In genomic region chr1:155073377-155074272, GRCh38 we compare ENCODE assay signal across 23 cellular contexts. TPM values are rescaled to one million over a fixed set of nuclear protein-coding genes. Genes with fewer than 3 reads are reported as not detected.
DNase-seq lines count a peak whose midpoint lies in the region; ATAC-seq and TF ChIP-seq lines count a peak whose summit lies in the region.
"Had no signal": no experiment of that assay in that cellular context is flagged by ENCODE, and none has a peak within 500 bp of the region (broad histone marks: within the 10 kb centered on the region; RNA-seq: fewer than 3 reads in every experiment).

No MANE protein-coding gene starts in this region.

- CTCF ChIA-PET in activated CD4-positive, alpha-beta T cell treated with anti-CD3 and anti-CD28 coated beads, Interleukin-2, amount 10 ng/mL, durations not matched to agents 7 days and 5 days (lab: Charles Lee) = interaction anchor here (0.8 to 3.3 kb wide), 5 partner anchors 10 to 22 kb away, joined by 3 to 24 read pairs (median 6); partner anchors contain the start of gene ADAM15
- CTCF ChIA-PET in activated CD4-positive, alpha-beta memory T cell treated with anti-CD3 and anti-CD28 coated beads, Interleukin-2, amount 10 ng/mL, durations not matched to agents 7 days and 5 days (lab: Charles Lee) = interaction anchor here (0.7 to 4.0 kb wide), 4 partner anchors 11 to 18 kb away, joined by 3 to 32 read pairs (median 4); no protein-coding TSS in a partner anchor
- CTCF ChIA-PET in CD4-positive, alpha-beta T cell (lab: Charles Lee) = interaction anchor here (0.6 to 1.5 kb wide), 2 partner anchors 12 to 89 kb away, joined by 5 to 6 read pairs; no protein-coding TSS in a partner anchor

- H3K27ac ChIP-seq in CD4-positive, alpha-beta T cell (ENCODE audit: low read depth, low read length) = no peak overlapping the region
- H3K27ac ChIP-seq: KMS-11, lower lobe of right lung had no signal

- no peaks in the 10 kb centered on the region for H3K27me3 ChIP-seq in CD4-positive, alpha-beta T cell (ENCODE audit: control insufficient read depth, insufficient read depth, low read length)

- DNase-seq in activated CD4-positive, alpha-beta T cell treated with anti-CD3 and anti-CD28 coated beads, Interleukin-2, amount 10 ng/mL, durations not matched to agents 7 days and 5 days = peak; percentile 58
- DNase-seq in activated CD4-positive, alpha-beta T cell treated with anti-CD3 and anti-CD28 coated beads, Interleukin-2, amount 50 U/mL, for 48 hours = no peak
- peak; percentile 83 for DNase-seq in Jurkat, Clone E6-1 (ENCODE audit: low read depth, low spot score)
- peak; percentile 53 for DNase-seq in activated CD4-positive, alpha-beta memory T cell treated with anti-CD3 and anti-CD28 coated beads, Interleukin-2, amount 10 ng/mL, durations not matched to agents 7 days and 5 days
- DNase-seq in sciatic nerve (ENCODE audit: low spot score) = peak; percentile 46
- no peak for DNase-seq in C1 segment of cervical spinal cord (lab: John Stamatoyannopoulos, UW)
- no peak for DNase-seq in CD4-positive, alpha-beta T cell
- DNase-seq: activated naive CD4-positive, alpha-beta T cell treated with anti-CD3 and anti-CD28 coated beads, Interleukin-2, amount 50 U/mL, for 16 hours; GF-D8; glutamatergic neuron; lower lobe of right lung; naive B cell; NCI-H1436 treated with DMSO at 0.1 percent for 48 hours; stimulated activated CD4-positive, alpha-beta T cell treated with anti-CD3 and anti-CD28 coated beads, Interleukin-12 subunit alpha, Interleukin-12 subunit beta, amount 100 ng/mL, for 4 hours had no signal

- no peak overlapping the region for H3K4me3 ChIP-seq in Jurkat, Clone E6-1 (ENCODE audit: low read length)
- H3K4me3 ChIP-seq: lower lobe of right lung had no signal

- no peak for TF ChIP-seq CTCF in CD4-positive, alpha-beta T cell (IDR thresholded peaks at IDR 0.05)

- no peak for ATAC-seq in sciatic nerve
- ATAC-seq in GM21528 (IDR thresholded peaks at IDR 0.05; ENCODE audit: low FRiP score, unreplicated experiment) = no peak
- ATAC-seq in CD4-positive, alpha-beta T cell (ENCODE audit: poor library complexity) = no peak
- ATAC-seq: lower lobe of right lung, SK-N-SH treated with all-trans-retinoic acid at 6 μM for 48 hours had no signal

- intact Hi-C loops in sciatic nerve (cut with DNase I) = no loop called here
- intact Hi-C loops in CD4-positive, alpha-beta T cell (cut with DNase I, micrococcal nuclease) = no loop called here

- peak overlapping the region; percentile 58 for H3K27ac Mint-ChIP-seq in activated CD4-positive, alpha-beta T cell treated with anti-CD3 and anti-CD28 coated beads, Interleukin-2, amount 10 ng/mL, durations not matched to agents 7 days and 5 days
- peak overlapping the region; percentile 46 for H3K27ac Mint-ChIP-seq in activated CD4-positive, alpha-beta memory T cell treated with anti-CD3 and anti-CD28 coated beads, Interleukin-2, amount 10 ng/mL, durations not matched to agents 7 days and 5 days
- no peak overlapping the region for H3K27ac Mint-ChIP-seq in CD4-positive, alpha-beta T cell
- H3K27ac Mint-ChIP-seq: stimulated activated naive CD8-positive, alpha-beta T cell treated with anti-CD3 and anti-CD28 coated beads, Interleukin-15, Interleukin-2, amounts not matched to agents 100 ng/mL and 50 ng/mL, for 24 hours had no signal

- no peak overlapping the region for H3K4me3 Mint-ChIP-seq in activated CD4-positive, alpha-beta T cell treated with anti-CD3 and anti-CD28 coated beads, Interleukin-2, amount 10 ng/mL, durations not matched to agents 7 days and 5 days
- no peak overlapping the region for H3K4me3 Mint-ChIP-seq in activated CD4-positive, alpha-beta memory T cell treated with anti-CD3 and anti-CD28 coated beads, Interleukin-2, amount 10 ng/mL, durations not matched to agents 7 days and 5 days
- H3K4me3 Mint-ChIP-seq in CD4-positive, alpha-beta T cell = no peak overlapping the region
- H3K4me3 Mint-ChIP-seq: stimulated activated naive CD8-positive, alpha-beta T cell treated with anti-CD3 and anti-CD28 coated beads, Interleukin-15, Interleukin-2, amounts not matched to agents 100 ng/mL and 50 ng/mL, for 24 hours had no signal

- H3K27me3 Mint-ChIP-seq in activated CD4-positive, alpha-beta T cell treated with anti-CD3 and anti-CD28 coated beads, Interleukin-2, amount 10 ng/mL, durations not matched to agents 7 days and 5 days = peaks cover 17% of the 10 kb centered on the region
- peaks cover 23% of the 10 kb centered on the region for H3K27me3 Mint-ChIP-seq in activated CD4-positive, alpha-beta memory T cell treated with anti-CD3 and anti-CD28 coated beads, Interleukin-2, amount 10 ng/mL, durations not matched to agents 7 days and 5 days
- H3K27me3 Mint-ChIP-seq in CD4-positive, alpha-beta T cell = no peaks in the 10 kb centered on the region

- H3K9me3 Mint-ChIP-seq in activated CD4-positive, alpha-beta T cell treated with anti-CD3 and anti-CD28 coated beads, Interleukin-2, amount 10 ng/mL, durations not matched to agents 7 days and 5 days = no peaks in the 10 kb centered on the region
- no peaks in the 10 kb centered on the region for H3K9me3 Mint-ChIP-seq in activated CD4-positive, alpha-beta memory T cell treated with anti-CD3 and anti-CD28 coated beads, Interleukin-2, amount 10 ng/mL, durations not matched to agents 7 days and 5 days
- no peaks in the 10 kb centered on the region for H3K9me3 Mint-ChIP-seq in CD4-positive, alpha-beta T cell
- H3K9me3 Mint-ChIP-seq: naive B cell; stimulated activated naive CD8-positive, alpha-beta T cell treated with anti-CD3 and anti-CD28 coated beads, Interleukin-15, Interleukin-2, amounts not matched to agents 100 ng/mL and 50 ng/mL, for 24 hours had no signal

- H3K9me3 ChIP-seq in CD4-positive, alpha-beta T cell (ENCODE audit: control insufficient read depth, low read length) = no peaks in the 10 kb centered on the region
- H3K9me3 ChIP-seq: lower lobe of right lung had no signal

- POLR2A ChIA-PET in activated CD4-positive, alpha-beta T cell treated with anti-CD3 and anti-CD28 coated beads, Interleukin-2, amount 10 ng/mL, durations not matched to agents 7 days and 5 days (lab: Charles Lee) = no interaction called here
- POLR2A ChIA-PET in activated CD4-positive, alpha-beta memory T cell treated with anti-CD3 and anti-CD28 coated beads, Interleukin-2, amount 10 ng/mL, durations not matched to agents 7 days and 5 days (lab: Charles Lee) = interaction anchor here (1.0 kb wide), 1 partner anchor 12 kb away, joined by 3 read pairs; no protein-coding TSS in a partner anchor
- POLR2A ChIA-PET in CD4-positive, alpha-beta T cell (lab: Charles Lee) = no interaction called here

- H3K4me1 Mint-ChIP-seq in activated CD4-positive, alpha-beta T cell treated with anti-CD3 and anti-CD28 coated beads, Interleukin-2, amount 10 ng/mL, durations not matched to agents 7 days and 5 days = peaks cover 69% of the 10 kb centered on the region
- H3K4me1 Mint-ChIP-seq in activated CD4-positive, alpha-beta memory T cell treated with anti-CD3 and anti-CD28 coated beads, Interleukin-2, amount 10 ng/mL, durations not matched to agents 7 days and 5 days = peaks cover 48% of the 10 kb centered on the region
- peaks cover 46% of the 10 kb centered on the region for H3K4me1 Mint-ChIP-seq in CD4-positive, alpha-beta T cell (ENCODE audit: low read depth)

- H3K36me3 Mint-ChIP-seq in activated CD4-positive, alpha-beta T cell treated with anti-CD3 and anti-CD28 coated beads, Interleukin-2, amount 10 ng/mL, durations not matched to agents 7 days and 5 days (ENCODE audit: low read depth) = peaks cover 7% of the 10 kb centered on the region
- peaks cover 3% of the 10 kb centered on the region for H3K36me3 Mint-ChIP-seq in activated CD4-positive, alpha-beta memory T cell treated with anti-CD3 and anti-CD28 coated beads, Interleukin-2, amount 10 ng/mL, durations not matched to agents 7 days and 5 days (ENCODE audit: low read depth)
- H3K36me3 Mint-ChIP-seq in CD4-positive, alpha-beta T cell (ENCODE audit: low read depth) = peaks cover 4% of the 10 kb centered on the region
- H3K36me3 Mint-ChIP-seq: naive B cell had no signal

RNA-seq across cellular contexts. Expression of gene EFNA3, which starts 5.0 kb away (rescaled TPM):
- total RNA-seq in activated CD4-positive, alpha-beta T cell treated with anti-CD3 and anti-CD28 coated beads, Interleukin-2, amount 10 ng/mL, durations not matched to agents 7 days and 5 days = 1 to 10 TPM; 2.3 to 2.7 TPM
- 10.9 TPM for polyA plus RNA-seq in Jurkat, Clone E6-1 (2012; ENCODE audit: insufficient read depth, insufficient read length)
- total RNA-seq in activated CD4-positive, alpha-beta memory T cell treated with anti-CD3 and anti-CD28 coated beads, Interleukin-2, amount 10 ng/mL, durations not matched to agents 7 days and 5 days = 1 to 10 TPM; 3.9 to 4.9 TPM
- 2.4 TPM for total RNA-seq in sciatic nerve
- total RNA-seq in CD4-positive, alpha-beta T cell = under 1 TPM; 0.22 to 0.47 TPM

RNA-seq across cellular contexts. Expression of gene EFNA4, which starts 10.1 kb away (rescaled TPM):
- 1 to 10 TPM; 8.2 to 8.3 TPM for total RNA-seq in activated CD4-positive, alpha-beta T cell treated with anti-CD3 and anti-CD28 coated beads, Interleukin-2, amount 10 ng/mL, durations not matched to agents 7 days and 5 days
- 21.1 TPM for polyA plus RNA-seq in Jurkat, Clone E6-1 (2012; ENCODE audit: insufficient read depth, insufficient read length)
- 1 to 10 TPM; 6.6 to 8.5 TPM for total RNA-seq in activated CD4-positive, alpha-beta memory T cell treated with anti-CD3 and anti-CD28 coated beads, Interleukin-2, amount 10 ng/mL, durations not matched to agents 7 days and 5 days
- 3.1 TPM for total RNA-seq in sciatic nerve
- 1 to 10 TPM; 2.4 to 3.3 TPM for total RNA-seq in CD4-positive, alpha-beta T cell

RNA-seq across cellular contexts. Expression of gene ADAM15, which starts 22.5 kb away (rescaled TPM):
- total RNA-seq in activated CD4-positive, alpha-beta T cell treated with anti-CD3 and anti-CD28 coated beads, Interleukin-2, amount 10 ng/mL, durations not matched to agents 7 days and 5 days = 10 to 100 TPM; 40.2 to 45.0 TPM
- polyA plus RNA-seq in Jurkat, Clone E6-1 (2012; ENCODE audit: insufficient read depth, insufficient read length) = 41.8 TPM
- total RNA-seq in activated CD4-positive, alpha-beta memory T cell treated with anti-CD3 and anti-CD28 coated beads, Interleukin-2, amount 10 ng/mL, durations not matched to agents 7 days and 5 days = 10 to 100 TPM; 73.9 to 76.4 TPM
- total RNA-seq in sciatic nerve = 147 TPM
- total RNA-seq in CD4-positive, alpha-beta T cell = 10 to 100 TPM; 17.2 to 20.1 TPM

RNA-seq across cellular contexts. Expression of gene DCST1, which starts 40.0 kb away (rescaled TPM):
- total RNA-seq in activated CD4-positive, alpha-beta T cell treated with anti-CD3 and anti-CD28 coated beads, Interleukin-2, amount 10 ng/mL, durations not matched to agents 7 days and 5 days = not detected
- not detected for polyA plus RNA-seq in Jurkat, Clone E6-1 (2012; ENCODE audit: insufficient read depth, insufficient read length)
- total RNA-seq in activated CD4-positive, alpha-beta memory T cell treated with anti-CD3 and anti-CD28 coated beads, Interleukin-2, amount 10 ng/mL, durations not matched to agents 7 days and 5 days = not detected
- total RNA-seq in sciatic nerve = 0.31 TPM
- under 1 TPM; 0.33 to 0.39 TPM for total RNA-seq in CD4-positive, alpha-beta T cell
- total RNA-seq: dermis microvascular lymphatic vessel endothelial cell, H4, lower lobe of right lung, NCI-H460, posterior vena cava, urinary bladder had no signal
- polyA plus RNA-seq: urinary bladder had no signal

RNA-seq across cellular contexts. Expression of gene DCST2, which starts 40.0 kb away (rescaled TPM):
- total RNA-seq in activated CD4-positive, alpha-beta T cell treated with anti-CD3 and anti-CD28 coated beads, Interleukin-2, amount 10 ng/mL, durations not matched to agents 7 days and 5 days = under 1 TPM; 0.50 to 0.73 TPM
- not detected for polyA plus RNA-seq in Jurkat, Clone E6-1 (2012; ENCODE audit: insufficient read depth, insufficient read length)
- total RNA-seq in activated CD4-positive, alpha-beta memory T cell treated with anti-CD3 and anti-CD28 coated beads, Interleukin-2, amount 10 ng/mL, durations not matched to agents 7 days and 5 days = under 1 TPM; 0.18 to 0.40 TPM
- total RNA-seq in sciatic nerve = 5.5 TPM
- total RNA-seq in CD4-positive, alpha-beta T cell = 1 to 10 TPM; 1.4 to 2.2 TPM
- total RNA-seq: H4 had no signal

Comparison
In these comparisons a context has a peak if more than half of its experiments do, and no peak if none do; other contexts are left out.
1. DNase-seq: peak in activated CD4-positive, alpha-beta T cell treated with anti-CD3 and anti-CD28 coated beads, Interleukin-2, amount 10 ng/mL, durations not matched to agents 7 days and 5 days (single experiment), Jurkat, Clone E6-1 (single experiment), activated CD4-positive, alpha-beta memory T cell treated with anti-CD3 and anti-CD28 coated beads, Interleukin-2, amount 10 ng/mL, durations not matched to agents 7 days and 5 days (single experiment) and sciatic nerve (single experiment); none in activated CD4-positive, alpha-beta T cell treated with anti-CD3 and anti-CD28 coated beads, Interleukin-2, amount 50 U/mL, for 48 hours (0 of 2), C1 segment of cervical spinal cord (0 of 14) and CD4-positive, alpha-beta T cell (0 of 10).